Comparison of ENCODE assay signal across 3 cellular contexts in genomic region chr22:18947105-18947504, GRCh38. TPM values are rescaled to one million over a fixed set of nuclear protein-coding genes. Genes with fewer than 3 reads are reported as not detected.
"Had no signal": no experiment of that assay in that cellular context is flagged by ENCODE, and none has a peak within 500 bp of the region (broad histone marks: within the 10 kb centered on the region; RNA-seq: fewer than 3 reads in every experiment).

No MANE protein-coding gene starts in this region.

RNA-seq across cellular contexts. Expression of gene PRODH, which starts 11.0 kb away (rescaled TPM):
- total RNA-seq: mononuclear cell, natural killer cell, pulmonary artery endothelial cell had no signal
